1 cellular context compared by ENCODE assay signal in genomic region chr17:3892095-3892998, GRCh38.
A peak's percentile ranks its signal among the peaks of the same experiment; 100 is the strongest.
TF ChIP-seq lines count a peak whose summit lies in the region.

No MANE protein-coding gene starts in this region.

TF ChIP-seq in K562, 482 proteins besides CTCF, POLR2A, EP300 and RAD21 (continued from another document):
- TF ChIP-seq ZNF398 (CRISPR knock-in tag; IDR thresholded peaks at IDR 0.05), result no peak
- no peak for TF ChIP-seq TRIM24 (IDR thresholded peaks at IDR 0.05)
- peak; percentile 81 to 83 for TF ChIP-seq NRF1 (conservative IDR thresholded peaks at IDR 0.05 in 1 of 2, IDR thresholded peaks at IDR 0.05 in 1 of 2)
- peak; percentile 23 for TF ChIP-seq U2AF1 (optimal IDR thresholded peaks at IDR 0.05; ENCODE audit: low read depth, low read length)
- TF ChIP-seq KDM5B (IDR thresholded peaks at IDR 0.05; ENCODE audit: insufficient replicate concordance, low read depth, low read length), result no peak
- no peak for TF ChIP-seq CUX1 (CRISPR knock-in tag; IDR thresholded peaks at IDR 0.05)
- no peak for TF ChIP-seq TARDBP (IDR thresholded peaks at IDR 0.05)
- no peak for TF ChIP-seq ZNF764 (CRISPR knock-in tag; IDR thresholded peaks at IDR 0.05; ENCODE audit: low read depth)
- no peak for TF ChIP-seq ZMIZ1 (IDR thresholded peaks at IDR 0.05; ENCODE audit: low read depth in 2 of 2, low read length in 2 of 2)
- TF ChIP-seq ZNF224 (CRISPR knock-in tag; IDR thresholded peaks at IDR 0.05), result no peak
- TF ChIP-seq ZNF324 (CRISPR knock-in tag; IDR thresholded peaks at IDR 0.05), result no peak
- TF ChIP-seq HES1 (IDR thresholded peaks at IDR 0.05; ENCODE audit: low read depth), result peak; percentile 71; the same call in 1 of the 2 replicates
- no peak for TF ChIP-seq ZBTB9 (CRISPR knock-in tag; IDR thresholded peaks at IDR 0.05)
